In genomic region chr6:134123666-134124208, GRCh38 we compare ENCODE assay signal across 9 cellular contexts.
A peak's percentile ranks its signal among the peaks of the same experiment; 100 is the strongest.
DNase-seq lines count a peak whose midpoint lies in the region; ATAC-seq and TF ChIP-seq lines count a peak whose summit lies in the region.
"Had no signal": no experiment of that assay in that cellular context is flagged by ENCODE, and none has a peak within 500 bp of the region (broad histone marks: within the 10 kb centered on the region; RNA-seq: fewer than 3 reads in every experiment).

No MANE protein-coding gene starts in this region.

- H3K36me3 ChIP-seq in KMS-11 (ENCODE audit: insufficient read depth) (no peaks in the 10 kb centered on the region), Peyer's patch (no peaks in the 10 kb centered on the region)

- H4K20me1 ChIP-seq in KMS-11 (ENCODE audit: insufficient read depth), result no peaks in the 10 kb centered on the region

- 0 out of 2 replicates have a peak overlapping the region, but pooled peaks have one; percentile 25 for H2AFZ ChIP-seq in KMS-11 (ENCODE audit: low read depth)

- H3K4me2 ChIP-seq in KMS-11, result no peak overlapping the region; the same call in 1 of the 2 replicates

- DNase-seq in A172 (ENCODE audit: low spot score), result peak; percentile 71
- peak; percentile 56 for DNase-seq in G401 (ENCODE audit: low spot score)
- DNase-seq in Peyer's patch, result no peak
- peak; percentile 80 for DNase-seq in dermis blood vessel endothelial cell
- peak in 1 of 2 donors; percentile 25 for DNase-seq in memory B cell (ENCODE audit: low spot score in 2 of 2)
- no peak for DNase-seq in GM19238 (ENCODE audit: insufficient read length, low spot score)
- DNase-seq: right cardiac atrium had no signal

- H3K4me1 ChIP-seq in KMS-11 (ENCODE audit: low read depth, poor library complexity, severe bottlenecking) (peaks cover 7% of the 10 kb centered on the region), Peyer's patch (no peaks in the 10 kb centered on the region)

- H3K36me3 Mint-ChIP-seq in memory B cell, result no peaks in the 10 kb centered on the region

- H3K9ac ChIP-seq in KMS-11, result no peak overlapping the region

- no peak for TF ChIP-seq POLR2A in Peyer's patch (IDR thresholded peaks at IDR 0.05)

- H3K79me2 ChIP-seq in KMS-11 (ENCODE audit: insufficient read depth, low read depth), result no peaks in the 10 kb centered on the region

- H3K27me3 ChIP-seq in KMS-11 (ENCODE audit: insufficient read depth, low read depth), result no peaks in the 10 kb centered on the region
- no peaks in the 10 kb centered on the region for H3K27me3 ChIP-seq in Peyer's patch

- ATAC-seq in memory B cell (ENCODE audit: low read depth), result peak; percentile 78
- ATAC-seq in GM18498 (IDR thresholded peaks at IDR 0.05; ENCODE audit: unreplicated experiment), result no peak

- H3K4me3 ChIP-seq in KMS-11 (IDR thresholded peaks at IDR 0.05; ENCODE audit: insufficient read depth, low read depth, low read length) (no peak overlapping the region), Peyer's patch (no peak overlapping the region)

- in situ Hi-C loops in G401 (cut with HindIII; ENCODE audit: low sequenced_read_pairs), result no loop called here

- no peaks in the 10 kb centered on the region for H3K9me3 ChIP-seq in Peyer's patch

- no peak overlapping the region for H3K27ac ChIP-seq in KMS-11
- no peak overlapping the region for H3K27ac ChIP-seq in Peyer's patch

- peaks cover 1% of the 10 kb centered on the region for H3K27me3 Mint-ChIP-seq in memory B cell

- peak; percentile 87 for TF ChIP-seq CTCF in KMS-11 (conservative IDR thresholded peaks at IDR 0.05; ENCODE audit: low read depth, low read length)
- TF ChIP-seq CTCF in Peyer's patch (IDR thresholded peaks at IDR 0.05), result peak in 5 of 6 experiments; percentile 30 to 76 (median 73)

- H3K27ac Mint-ChIP-seq in memory B cell, result no peak overlapping the region

- no peak overlapping the region for H3K4me3 Mint-ChIP-seq in memory B cell

- peaks cover 1% of the 10 kb centered on the region for H3K9me3 Mint-ChIP-seq in memory B cell

- no peaks in the 10 kb centered on the region for H3K4me1 Mint-ChIP-seq in memory B cell

Comparison
In these comparisons a context has a peak if more than half of its experiments do, and no peak if none do; other contexts are left out.
1. DNase-seq: peak in A172 (single experiment), G401 (single experiment) and dermis blood vessel endothelial cell (single experiment); none in Peyer's patch (0 of 3) and GM19238 (single experiment).